In the genomic region with DNA sequence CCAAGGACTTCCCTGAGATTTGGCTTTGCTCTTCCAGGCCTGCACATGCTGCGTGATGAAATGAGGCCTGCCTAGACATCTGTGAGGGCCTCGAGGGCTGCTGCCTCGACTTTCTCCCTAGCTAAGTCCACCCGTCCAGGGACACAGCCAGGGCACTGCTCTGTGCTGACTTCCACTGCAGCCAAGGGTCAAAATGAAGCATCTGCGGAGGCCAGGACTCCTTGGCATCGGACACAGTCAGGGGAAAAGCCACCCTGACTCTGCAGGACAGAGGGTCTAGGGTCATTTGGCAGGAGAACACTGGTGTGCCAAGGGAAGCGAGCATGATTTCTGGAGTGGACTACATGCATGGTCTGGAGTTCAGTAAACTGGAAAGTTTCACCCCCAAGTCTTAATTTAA, we compare ENCODE assay signal across 30 cellular contexts. TPM values are rescaled to one million over a fixed set of nuclear protein-coding genes. Genes with fewer than 3 reads are reported as not detected.
A peak's percentile ranks its signal among the peaks of the same experiment; 100 is the strongest.
DNase-seq lines count a peak whose midpoint lies in the region; ATAC-seq and TF ChIP-seq lines count a peak whose summit lies in the region.
"Had no signal": no experiment of that assay in that cellular context is flagged by ENCODE, and none has a peak within 500 bp of the region (broad histone marks: within the 10 kb centered on the region; RNA-seq: fewer than 3 reads in every experiment).

No MANE protein-coding gene starts in this region.

- H3K9me3 ChIP-seq in mammary epithelial cell (replicated peaks; ENCODE audit: insufficient read depth, low read length) (no peaks in the 10 kb centered on the region), neural progenitor cell (ENCODE audit: low read depth) (no peaks in the 10 kb centered on the region)
- H3K9me3 ChIP-seq: adrenal gland, esophagus muscularis mucosa, heart right ventricle, prostate gland, testis, vagina had no signal

- H3K4me3 ChIP-seq in mammary epithelial cell (replicated peaks in 1 of 3; ENCODE audit: insufficient read depth in 1 of 3, low read depth in 2 of 3, low read length in 3 of 3): no peak overlapping the region
- H3K4me3 ChIP-seq in neural progenitor cell: no peak overlapping the region
- no peak overlapping the region for H3K4me3 ChIP-seq in brain microvascular endothelial cell (ENCODE audit: low read depth, low read length)
- H3K4me3 ChIP-seq: adrenal gland, esophagus muscularis mucosa, heart right ventricle, prostate gland, testis, vagina had no signal

- dilution Hi-C loops in mammary epithelial cell (cut with HindIII; ENCODE audit: low sequenced_read_pairs): no loop called here

- POLR2A ChIA-PET in activated CD4-positive, alpha-beta memory T cell treated with anti-CD3 and anti-CD28 coated beads, Interleukin-2, amount 10 ng/mL, durations not matched to agents 7 days and 5 days (lab: Charles Lee): no interaction called here

- H3K27me3 ChIP-seq in mammary epithelial cell (ENCODE audit: insufficient read depth, low read length) (no peaks in the 10 kb centered on the region), neural progenitor cell (no peaks in the 10 kb centered on the region), brain microvascular endothelial cell (replicated peaks) (no peaks in the 10 kb centered on the region)
- H3K27me3 ChIP-seq: adrenal gland, esophagus muscularis mucosa, foreskin keratinocyte, heart right ventricle, testis, vagina had no signal

- H2AFZ ChIP-seq in mammary epithelial cell (ENCODE audit: low read depth, low read length): no peak overlapping the region
- H2AFZ ChIP-seq in neural progenitor cell (replicated peaks): no peak overlapping the region

- CTCF ChIA-PET in mammary epithelial cell (lab: Charles Lee; ENCODE audit: low non-redundant PET): no interaction called here
- CTCF ChIA-PET in activated CD4-positive, alpha-beta memory T cell treated with anti-CD3 and anti-CD28 coated beads, Interleukin-2, amount 10 ng/mL, durations not matched to agents 7 days and 5 days (lab: Charles Lee): interaction anchor here (1.6 kb wide), 1 partner anchor 44 kb away, joined by 3 read pairs; no protein-coding TSS in a partner anchor

- H3K9ac ChIP-seq in mammary epithelial cell (ENCODE audit: insufficient read depth, low read length) (no peak overlapping the region), neural progenitor cell (no peak overlapping the region)

- no peaks in the 10 kb centered on the region for H3F3A ChIP-seq in neural progenitor cell (ENCODE audit: low read depth)

- TF ChIP-seq CTCF in mammary epithelial cell (conservative IDR thresholded peaks at IDR 0.05 in 1 of 2, IDR thresholded peaks at IDR 0.05 in 1 of 2; ENCODE audit: extremely low read depth in 1 of 2, insufficient read depth in 1 of 2, low read depth in 1 of 2, low read length in 2 of 2): no peak
- no peak for TF ChIP-seq CTCF in neural progenitor cell (IDR thresholded peaks at IDR 0.05)
- TF ChIP-seq CTCF in brain microvascular endothelial cell (IDR thresholded peaks at IDR 0.05; ENCODE audit: low read depth, low read length, missing control alignments): no peak

- no peak for ATAC-seq in Right ventricle myocardium superior (ENCODE audit: poor library complexity)
- ATAC-seq: activated CD8-positive, alpha-beta T cell treated with anti-CD3 and anti-CD28 coated beads, Interleukin-2, amount 10 ng/mL, durations not matched to agents 7 days and 5 days; effector memory CD8-positive, alpha-beta T cell; foreskin keratinocyte; heart right ventricle; stimulated activated naive CD8-positive, alpha-beta T cell treated with anti-CD3 and anti-CD28 coated beads, Interleukin-15, Interleukin-2, amounts not matched to agents 100 U/mL and 50 U/mL, for 24 hours had no signal

- H4K20me1 ChIP-seq in mammary epithelial cell (ENCODE audit: insufficient read depth, low read length): no peaks in the 10 kb centered on the region
- no peaks in the 10 kb centered on the region for H4K20me1 ChIP-seq in neural progenitor cell (ENCODE audit: low read depth)

- H3K4me1 ChIP-seq in mammary epithelial cell (ENCODE audit: insufficient read depth, low read length): no peaks in the 10 kb centered on the region
- H3K4me1 ChIP-seq in neural progenitor cell: peaks cover 5% of the 10 kb centered on the region
- H3K4me1 ChIP-seq: adrenal gland, esophagus muscularis mucosa, foreskin keratinocyte, heart right ventricle, prostate gland, testis, vagina had no signal

- intact Hi-C loops in Right ventricle myocardium superior (cut with DNase I) (no loop called here), cardiac septum (cut with DNase I) (no loop called here), mammary epithelial cell (cut with micrococcal nuclease) (no loop called here)

- peak overlapping the region; percentile 46 for H3K27ac Mint-ChIP-seq in neural progenitor cell
- no peak overlapping the region for H3K27ac Mint-ChIP-seq in activated CD4-positive, alpha-beta memory T cell treated with anti-CD3 and anti-CD28 coated beads, Interleukin-2, amount 10 ng/mL, durations not matched to agents 7 days and 5 days
- H3K27ac Mint-ChIP-seq: activated CD8-positive, alpha-beta T cell treated with anti-CD3 and anti-CD28 coated beads, Interleukin-2, amount 10 ng/mL, durations not matched to agents 7 days and 5 days; effector memory CD8-positive, alpha-beta T cell had no signal

- no peak overlapping the region for H3K4me2 ChIP-seq in mammary epithelial cell (ENCODE audit: insufficient read depth, low read depth, low read length)
- H3K4me2 ChIP-seq in neural progenitor cell: no peak overlapping the region

- peaks cover 3% of the 10 kb centered on the region for H3K27me3 Mint-ChIP-seq in neural progenitor cell (ENCODE audit: insufficient read depth, low read depth)
- no peaks in the 10 kb centered on the region for H3K27me3 Mint-ChIP-seq in activated CD4-positive, alpha-beta memory T cell treated with anti-CD3 and anti-CD28 coated beads, Interleukin-2, amount 10 ng/mL, durations not matched to agents 7 days and 5 days
- H3K27me3 Mint-ChIP-seq: brain; effector memory CD8-positive, alpha-beta T cell had no signal

- 92% methylated on average over 7 of the region's 7 CpGs for WGBS in mammary epithelial cell (ENCODE audit: low coverage, missing lambda C conversion rate)

- BruUV-seq in mammary epithelial cell (replicated peaks; lab: Mats Ljungman, UMichigan): TSS peak; percentile 70

- H3K4me1 Mint-ChIP-seq in neural progenitor cell: peaks cover 5% of the 10 kb centered on the region
- peaks cover 14% of the 10 kb centered on the region for H3K4me1 Mint-ChIP-seq in activated CD4-positive, alpha-beta memory T cell treated with anti-CD3 and anti-CD28 coated beads, Interleukin-2, amount 10 ng/mL, durations not matched to agents 7 days and 5 days
- H3K4me1 Mint-ChIP-seq: brain had no signal

- H3K36me3 ChIP-seq in mammary epithelial cell (ENCODE audit: insufficient read depth, low read length): peaks cover 4% of the 10 kb centered on the region
- H3K36me3 ChIP-seq in neural progenitor cell: no peaks in the 10 kb centered on the region
- H3K36me3 ChIP-seq in brain microvascular endothelial cell (replicated peaks): peaks cover 38% of the 10 kb centered on the region

- H3K79me2 ChIP-seq in mammary epithelial cell (ENCODE audit: insufficient read depth, low read length) (no peaks in the 10 kb centered on the region), neural progenitor cell (ENCODE audit: low read depth) (no peaks in the 10 kb centered on the region)

- H3K36me3 Mint-ChIP-seq in neural progenitor cell: peaks cover 4% of the 10 kb centered on the region
- H3K36me3 Mint-ChIP-seq in activated CD4-positive, alpha-beta memory T cell treated with anti-CD3 and anti-CD28 coated beads, Interleukin-2, amount 10 ng/mL, durations not matched to agents 7 days and 5 days (ENCODE audit: low read depth): peaks cover 53% of the 10 kb centered on the region

- in situ Hi-C loops in mammary epithelial cell (cut with MboI; ENCODE audit: low sequenced_read_pairs in 2 of 2) (no loop called here), brain microvascular endothelial cell (cut with HindIII; ENCODE audit: low pct_ligation_motif_present, low sequenced_read_pairs) (no loop called here)

- H3K9me3 Mint-ChIP-seq in neural progenitor cell: no peaks in the 10 kb centered on the region
- H3K9me3 Mint-ChIP-seq in activated CD4-positive, alpha-beta memory T cell treated with anti-CD3 and anti-CD28 coated beads, Interleukin-2, amount 10 ng/mL, durations not matched to agents 7 days and 5 days: no peaks in the 10 kb centered on the region
- H3K9me3 Mint-ChIP-seq: brain; effector memory CD8-positive, alpha-beta T cell had no signal

- H3K27ac ChIP-seq in mammary epithelial cell (ENCODE audit: insufficient read depth, low read depth, low read length): no peak overlapping the region
- H3K27ac ChIP-seq in neural progenitor cell: no peak overlapping the region
- no peak overlapping the region for H3K27ac ChIP-seq in brain microvascular endothelial cell
- H3K27ac ChIP-seq: adrenal gland, esophagus muscularis mucosa, foreskin keratinocyte, heart right ventricle, prostate gland, testis, vagina had no signal

- no peak overlapping the region for H3K4me3 Mint-ChIP-seq in neural progenitor cell
- H3K4me3 Mint-ChIP-seq in activated CD4-positive, alpha-beta memory T cell treated with anti-CD3 and anti-CD28 coated beads, Interleukin-2, amount 10 ng/mL, durations not matched to agents 7 days and 5 days: no peak overlapping the region
- H3K4me3 Mint-ChIP-seq: activated CD8-positive, alpha-beta T cell treated with anti-CD3 and anti-CD28 coated beads, Interleukin-2, amount 10 ng/mL, durations not matched to agents 7 days and 5 days; brain; effector memory CD8-positive, alpha-beta T cell had no signal

- DNase-seq in Right ventricle myocardium superior: peak; percentile 32
- DNase-seq in cardiac septum (ENCODE audit: low spot score): no peak
- no peak for DNase-seq in mammary epithelial cell
- DNase-seq in neural progenitor cell (ENCODE audit: low spot score): no peak
- no peak for DNase-seq in activated CD4-positive, alpha-beta memory T cell treated with anti-CD3 and anti-CD28 coated beads, Interleukin-2, amount 10 ng/mL, durations not matched to agents 7 days and 5 days
- no peak for DNase-seq in brain microvascular endothelial cell
- DNase-seq in activated gamma-delta T cell (lab: John Stamatoyannopoulos, UW): no peak
- DNase-seq in SHP77 treated with DMSO at 0.1 percent for 48 hours (lab: John Stamatoyannopoulos, UW): no peak
- DNase-seq: activated CD8-positive, alpha-beta T cell treated with anti-CD3 and anti-CD28 coated beads, Interleukin-2, amount 10 ng/mL, durations not matched to agents 7 days and 5 days; activated T-cell treated with anti-CD3 and anti-CD28 coated beads for 4 hours; adrenal gland; DMS79; effector memory CD8-positive, alpha-beta T cell; foreskin keratinocyte; GDM1; HCEC 1CT; heart right ventricle; MV-4-11; NCI-H1436 treated with DMSO at 0.1 percent for 48 hours; NCI-H345; NCI-H748 treated with DMSO at 0.1 percent for 48 hours; stimulated activated CD4-positive, alpha-beta T cell treated with anti-CD3 and anti-CD28 coated beads, Interleukin-15, amount 100 ng/mL, for 24 hours; stimulated activated naive CD8-positive, alpha-beta T cell treated with anti-CD3 and anti-CD28 coated beads, Interleukin-15, Interleukin-2, amounts not matched to agents 100 U/mL and 50 U/mL, for 24 hours; T-helper 2 cell; testis had no signal

RNA-seq across cellular contexts. Expression of a gene that starts 10.7 kb away (rescaled TPM):
- total RNA-seq in Right ventricle myocardium superior: not detected
- not detected for total RNA-seq in cardiac septum
- total RNA-seq in mammary epithelial cell: not detected
- polyA plus RNA-seq in mammary epithelial cell: not detected
- polyA minus RNA-seq in mammary epithelial cell: not detected
- total RNA-seq in neural progenitor cell (ENCODE audit: low replicate concordance): not detected in 2 replicates
- not detected for total RNA-seq in activated CD4-positive, alpha-beta memory T cell treated with anti-CD3 and anti-CD28 coated beads, Interleukin-2, amount 10 ng/mL, durations not matched to agents 7 days and 5 days
- total RNA-seq: activated CD8-positive, alpha-beta T cell treated with anti-CD3 and anti-CD28 coated beads, Interleukin-2, amount 10 ng/mL, durations not matched to agents 7 days and 5 days; esophagus muscularis mucosa; foreskin keratinocyte; heart right ventricle; vagina had no signal
- polyA plus RNA-seq: BJ, foreskin keratinocyte, heart right ventricle had no signal

RNA-seq across cellular contexts. Expression of a gene that starts 27.6 kb away (rescaled TPM):
- total RNA-seq in Right ventricle myocardium superior (17.6 TPM), cardiac septum (29.3 TPM), mammary epithelial cell (10 to 100 TPM in 1 of 2 donors, 1 to 10 TPM in 1; 8.0 to 29.7 TPM), neural progenitor cell (ENCODE audit: low replicate concordance) (103 and 330 TPM in 2 replicates)
- polyA plus RNA-seq in mammary epithelial cell: 11.6 TPM
- 5.9 TPM for polyA minus RNA-seq in mammary epithelial cell
- 1 to 10 TPM; 8.2 to 8.9 TPM for total RNA-seq in activated CD4-positive, alpha-beta memory T cell treated with anti-CD3 and anti-CD28 coated beads, Interleukin-2, amount 10 ng/mL, durations not matched to agents 7 days and 5 days

RNA-seq across cellular contexts. Expression of a gene that starts 42.4 kb away (rescaled TPM):
- total RNA-seq in Right ventricle myocardium superior: 3.9 TPM
- 5.8 TPM for total RNA-seq in cardiac septum
- 10 to 100 TPM; 12.3 to 14.0 TPM for total RNA-seq in mammary epithelial cell
- polyA plus RNA-seq in mammary epithelial cell: 7.2 TPM
- 6.9 TPM for polyA minus RNA-seq in mammary epithelial cell
- 4.9 and 13.6 TPM in 2 replicates for total RNA-seq in neural progenitor cell (ENCODE audit: low replicate concordance)
- total RNA-seq in activated CD4-positive, alpha-beta memory T cell treated with anti-CD3 and anti-CD28 coated beads, Interleukin-2, amount 10 ng/mL, durations not matched to agents 7 days and 5 days: 1 to 10 TPM; 6.1 to 6.9 TPM
